ENCODE assay signal across 7 cellular contexts in genomic region chr6:99384507-99384906, GRCh38. TPM values are rescaled to one million over a fixed set of nuclear protein-coding genes. Genes with fewer than 3 reads are reported as not detected.
"Had no signal": no experiment of that assay in that cellular context is flagged by ENCODE, and none has a peak within 500 bp of the region (broad histone marks: within the 10 kb centered on the region; RNA-seq: fewer than 3 reads in every experiment).

No MANE protein-coding gene starts in this region.

- DNase-seq: H9, KBM-7 had no signal

- H3K27ac ChIP-seq: KMS-11 had no signal

- H3K9ac ChIP-seq: KMS-11 had no signal

- H3K4me3 ChIP-seq: GM23338 had no signal

- H3K27me3 Mint-ChIP-seq: IgD-negative memory B cell had no signal

- ATAC-seq: GM23338, HCT116 had no signal

- H3K4me3 Mint-ChIP-seq: GM23338, H9, IgD-negative memory B cell had no signal

- H3K27ac Mint-ChIP-seq: GM23338 had no signal

- H3K4me2 ChIP-seq: GM23338, KMS-11 had no signal

- H3K4me1 Mint-ChIP-seq: GM23338 had no signal

- H2AFZ ChIP-seq: GM23338 had no signal

- H3K9me3 Mint-ChIP-seq: GM23338, H9, IgD-negative memory B cell had no signal

RNA-seq across cellular contexts. Expression of gene FAXC, which starts 35.0 kb away (rescaled TPM):
- total RNA-seq: HT-29 had no signal
- polyA plus RNA-seq: IgD-negative memory B cell had no signal
